ENCODE assay signal across 11 cellular contexts in the genomic region with DNA sequence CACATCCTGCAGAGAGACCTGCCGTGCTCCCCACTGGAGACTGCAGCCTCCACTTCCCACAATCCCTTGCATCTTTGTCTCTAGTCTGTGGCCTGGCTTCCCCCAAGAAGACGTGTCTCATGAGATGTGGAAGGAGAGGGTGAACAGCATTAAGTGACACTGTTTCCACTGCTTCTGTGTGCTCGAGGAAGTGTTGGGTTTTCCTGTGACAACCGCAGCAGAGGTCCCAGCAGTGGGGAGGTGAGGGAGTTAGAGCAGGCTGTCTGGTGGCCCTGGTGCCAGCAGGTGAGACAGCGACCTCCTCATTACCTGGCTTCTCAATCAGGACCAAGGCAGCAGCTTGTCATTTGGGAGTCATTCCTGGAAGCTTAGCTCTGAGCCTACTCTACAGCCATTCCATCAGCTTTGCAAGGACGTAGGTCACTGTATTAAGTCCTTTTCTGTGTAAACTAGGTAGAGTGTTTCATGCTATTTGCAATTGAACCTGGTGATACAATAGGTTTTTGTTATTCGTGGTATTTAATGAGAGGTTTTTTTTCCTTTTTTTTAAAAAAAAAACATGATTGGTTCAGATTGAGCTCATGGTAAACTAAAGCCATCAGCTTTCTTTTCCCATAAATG.
DNase-seq lines count a peak whose midpoint lies in the region; ATAC-seq and TF ChIP-seq lines count a peak whose summit lies in the region.
"Had no signal": no experiment of that assay in that cellular context is flagged by ENCODE, and none has a peak within 500 bp of the region (broad histone marks: within the 10 kb centered on the region; RNA-seq: fewer than 3 reads in every experiment).

No MANE protein-coding gene starts in this region.

- H3K36me3 Mint-ChIP-seq in CD8-positive, alpha-beta T cell = no peaks in the 10 kb centered on the region
- H3K36me3 Mint-ChIP-seq in nephron (ENCODE audit: low read depth) = peaks cover 3% of the 10 kb centered on the region
- H3K36me3 Mint-ChIP-seq: CD4-positive, CD25-positive, alpha-beta regulatory T cell; IgD-negative memory B cell had no signal

- no peaks in the 10 kb centered on the region for H3F3A ChIP-seq in Loucy (ENCODE audit: low read depth)

- intact Hi-C loops in CD8-positive, alpha-beta T cell (cut with DNase I, micrococcal nuclease) = loop anchor here in 1 of 2 experiments (1.0 kb wide), 1 partner anchor 11 kb away; no protein-coding TSS in a partner anchor

- H3K79me2 ChIP-seq in Loucy (ENCODE audit: insufficient read depth, low read length) = no peaks in the 10 kb centered on the region

- no peak overlapping the region for H3K27ac Mint-ChIP-seq in CD8-positive, alpha-beta T cell
- peak overlapping the region in 2 of 3 experiments; percentile 49 to 84 for H3K27ac Mint-ChIP-seq in nephron
- H3K27ac Mint-ChIP-seq: IgD-negative memory B cell had no signal

- no peaks in the 10 kb centered on the region for H3K36me3 ChIP-seq in CD8-positive, alpha-beta T cell (ENCODE audit: insufficient read depth, low read length)
- no peaks in the 10 kb centered on the region for H3K36me3 ChIP-seq in Loucy (ENCODE audit: insufficient read depth, low read length)

- H3K9me3 ChIP-seq in CD8-positive, alpha-beta T cell (ENCODE audit: low read length) = no peaks in the 10 kb centered on the region
- no peaks in the 10 kb centered on the region for H3K9me3 ChIP-seq in Loucy (ENCODE audit: insufficient read depth, low read depth, low read length)

- peaks cover 5% of the 10 kb centered on the region for H3K9me3 Mint-ChIP-seq in CD8-positive, alpha-beta T cell
- peaks cover 2% of the 10 kb centered on the region for H3K9me3 Mint-ChIP-seq in nephron

- peak; percentile 93 for ATAC-seq in CD8-positive, alpha-beta T cell
- no peak for ATAC-seq in GM21526 (IDR thresholded peaks at IDR 0.05; ENCODE audit: low FRiP score, unreplicated experiment)
- ATAC-seq in GM18870 (IDR thresholded peaks at IDR 0.05; ENCODE audit: unreplicated experiment) = no peak
- ATAC-seq in GM18867 (IDR thresholded peaks at IDR 0.05; ENCODE audit: unreplicated experiment) = no peak

- H4K20me1 ChIP-seq in Loucy (ENCODE audit: insufficient read depth, low read length, poor library complexity, severe bottlenecking) = no peaks in the 10 kb centered on the region

- peaks cover 6% of the 10 kb centered on the region for H3K27me3 Mint-ChIP-seq in CD8-positive, alpha-beta T cell (ENCODE audit: low read depth)
- peaks cover 12% of the 10 kb centered on the region for H3K27me3 Mint-ChIP-seq in nephron (ENCODE audit: low read depth)

- H3K4me1 Mint-ChIP-seq in CD8-positive, alpha-beta T cell (ENCODE audit: low read depth) = peaks cover 20% of the 10 kb centered on the region
- H3K4me1 Mint-ChIP-seq in nephron = peaks cover 35% of the 10 kb centered on the region

- H3K9ac ChIP-seq in Loucy (ENCODE audit: low read depth, low read length, poor library complexity, severe bottlenecking) = no peak overlapping the region

- CTCF ChIA-PET in CD8-positive, alpha-beta T cell (lab: Charles Lee) = no interaction called here

- no peak overlapping the region for H3K27ac ChIP-seq in CD8-positive, alpha-beta T cell (ENCODE audit: low read depth, low read length)

- H3K4me1 ChIP-seq in CD8-positive, alpha-beta T cell (ENCODE audit: insufficient read depth, low read length) = peaks cover 11% of the 10 kb centered on the region
- H3K4me1 ChIP-seq in Loucy (ENCODE audit: insufficient read depth, low read length, poor library complexity, severe bottlenecking) = peaks cover 17% of the 10 kb centered on the region

- H3K4me3 ChIP-seq in CD8-positive, alpha-beta T cell (ENCODE audit: low read depth, low read length) = no peak overlapping the region
- peak overlapping the region; percentile 38 for H3K4me3 ChIP-seq in Loucy (ENCODE audit: low read length, poor library complexity, severe bottlenecking)

- H3K9me2 ChIP-seq in Loucy (replicated peaks; ENCODE audit: low read depth, low read length) = no peaks in the 10 kb centered on the region

- no peak overlapping the region; the same call in 1 of the 2 replicates for H2AFZ ChIP-seq in Loucy (ENCODE audit: low read length)

- POLR2A ChIA-PET in CD8-positive, alpha-beta T cell (lab: Charles Lee) = interaction anchor here (0.6 kb wide), 1 partner anchor 356 kb away, joined by 3 read pairs; no protein-coding TSS in a partner anchor

- peak; percentile 13 to 70 (median 31) for DNase-seq in CD8-positive, alpha-beta T cell
- DNase-seq in activated gamma-delta T cell treated with anti-CD3 and anti-CD28 coated beads, Interleukin-2, amount 50 U/mL, for 16 hours (ENCODE audit: low read depth) = peak; percentile 34
- no peak for DNase-seq in GM03348 (ENCODE audit: low spot score)
- DNase-seq: CD4-positive, CD25-positive, alpha-beta regulatory T cell; SHP77 had no signal

- peak overlapping the region; percentile 24 for H3K4me3 Mint-ChIP-seq in CD8-positive, alpha-beta T cell
- no peak overlapping the region for H3K4me3 Mint-ChIP-seq in nephron

- H3K27me3 ChIP-seq in CD8-positive, alpha-beta T cell (ENCODE audit: insufficient read depth, low read length) = no peaks in the 10 kb centered on the region
- H3K27me3 ChIP-seq in Loucy (ENCODE audit: insufficient read depth, low read length, poor library complexity, severe bottlenecking) = no peaks in the 10 kb centered on the region

- TF ChIP-seq CTCF in CD8-positive, alpha-beta T cell (IDR thresholded peaks at IDR 0.05) = no peak
- no peak for TF ChIP-seq CTCF in Loucy (conservative IDR thresholded peaks at IDR 0.05; ENCODE audit: low read length)
- no peak for TF ChIP-seq CTCF in nephron (IDR thresholded peaks at IDR 0.05; ENCODE audit: unreplicated experiment in 3 of 3)

- peak overlapping the region; percentile 53 for H3K4me2 ChIP-seq in Loucy (ENCODE audit: low read depth, low read length, poor library complexity, severe bottlenecking)
